ENCODE assay signal across 37 cellular contexts in the genomic region with DNA sequence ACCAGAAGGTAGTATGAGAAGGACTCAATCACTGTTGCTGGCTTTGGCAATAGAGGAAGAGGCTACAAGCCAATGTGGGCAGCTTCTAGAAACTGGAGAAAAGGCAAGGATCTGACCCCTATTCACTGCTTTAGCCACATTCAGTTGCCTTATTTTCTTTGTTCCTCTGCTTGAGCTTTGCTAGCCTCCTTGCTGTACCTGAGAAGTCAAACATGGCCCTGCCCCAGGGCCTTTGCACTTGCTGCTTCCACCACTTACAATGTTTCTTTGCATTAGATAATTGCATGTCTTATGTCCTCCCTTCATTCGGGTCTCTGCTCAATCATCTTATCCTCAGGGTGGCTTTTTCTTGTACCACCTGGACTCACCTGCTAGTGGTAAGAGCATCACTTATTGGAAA. TPM values are rescaled to one million over a fixed set of nuclear protein-coding genes. Genes with fewer than 3 reads are reported as not detected.
"Had no signal": no experiment of that assay in that cellular context is flagged by ENCODE, and none has a peak within 500 bp of the region (broad histone marks: within the 10 kb centered on the region; RNA-seq: fewer than 3 reads in every experiment).

No MANE protein-coding gene starts in this region.

- H3K4me3 ChIP-seq: ascending aorta, cardiac muscle cell had no signal

- H3K27me3 ChIP-seq: ascending aorta, cardiac muscle cell had no signal

- H3K4me1 ChIP-seq: ascending aorta had no signal

- H3K4me1 Mint-ChIP-seq: activated CD4-positive, alpha-beta T cell treated with anti-CD3 and anti-CD28 coated beads for 36 hours; activated CD4-positive, alpha-beta T cell treated with anti-CD3 and anti-CD28 coated beads, Interleukin-2, amount 10 ng/mL, durations not matched to agents 7 days and 5 days; activated naive CD8-positive, alpha-beta T cell treated with anti-CD3 and anti-CD28 coated beads, Interleukin-2, amount 10 ng/mL, durations not matched to agents 7 days and 5 days; activated naive CD8-positive, alpha-beta T cell treated with anti-CD3 and anti-CD28 coated beads, Interleukin-2, amount 50 U/mL, for 24 hours; activated T-helper 17 cell treated with anti-CD3 and anti-CD28 coated beads, Interleukin-2, amount 50 U/mL, for 72 hours; brain; central memory CD8-positive, alpha-beta T cell had no signal

- H3K27ac Mint-ChIP-seq: activated CD4-positive, alpha-beta memory T cell treated with anti-CD3 and anti-CD28 coated beads for 36 hours; activated CD4-positive, alpha-beta T cell treated with anti-CD3 and anti-CD28 coated beads for 36 hours; activated CD4-positive, alpha-beta T cell treated with anti-CD3 and anti-CD28 coated beads, Interleukin-2, amount 10 ng/mL, durations not matched to agents 7 days and 5 days; activated CD8-positive, alpha-beta T cell treated with anti-CD3 and anti-CD28 coated beads for 36 hours; activated naive CD4-positive, alpha-beta T cell treated with anti-CD3 and anti-CD28 coated beads for 36 hours; activated naive CD4-positive, alpha-beta T cell treated with anti-CD3 and anti-CD28 coated beads, Interleukin-2, amount 50 U/mL, for 72 hours; activated naive CD8-positive, alpha-beta T cell treated with anti-CD3 and anti-CD28 coated beads, Interleukin-2, amount 10 ng/mL, durations not matched to agents 7 days and 5 days; activated naive CD8-positive, alpha-beta T cell treated with anti-CD3 and anti-CD28 coated beads, Interleukin-2, amount 50 U/mL, for 24 hours; activated T-cell treated with anti-CD3 and anti-CD28 coated beads, Interleukin-2, amount 50 U/mL, for 72 hours; activated T-helper 1 cell treated with anti-CD3 and anti-CD28 coated beads, Interleukin-12 subunit alpha, Interleukin-12 subunit beta, Interleukin-2, Interleukin-4 antibody, amounts not matched to agents 30 ng/mL and 10 ng/mL and 1 ng/mL, durations not matched to agents 14 hours and 24 hours and 36 hours; activated T-helper 17 cell treated with anti-CD3 and anti-CD28 coated beads, Interleukin-2, amount 50 U/mL, for 72 hours; brain; T-helper 1 cell treated with Interleukin-12 subunit alpha and Interleukin-12 subunit beta and Interleukin-4 antibody, amounts not matched to agents 30 μg/mL and 1 μg/mL, for 36 hours; T-helper 2 cell treated with Interferon-gamma antibody and Interleukin-4, amounts not matched to agents 5 μg/mL and 100 μg/mL, for 36 hours had no signal

- H3K4me3 Mint-ChIP-seq: activated CD4-positive, alpha-beta memory T cell treated with anti-CD3 and anti-CD28 coated beads for 36 hours; activated CD4-positive, alpha-beta T cell treated with anti-CD3 and anti-CD28 coated beads for 36 hours; activated CD4-positive, alpha-beta T cell treated with anti-CD3 and anti-CD28 coated beads, Interleukin-2, amount 10 ng/mL, durations not matched to agents 7 days and 5 days; activated CD8-positive, alpha-beta T cell treated with anti-CD3 and anti-CD28 coated beads for 36 hours; activated naive CD4-positive, alpha-beta T cell treated with anti-CD3 and anti-CD28 coated beads for 36 hours; activated naive CD8-positive, alpha-beta T cell treated with anti-CD3 and anti-CD28 coated beads, Interleukin-2, amount 10 ng/mL, durations not matched to agents 7 days and 5 days; activated naive CD8-positive, alpha-beta T cell treated with anti-CD3 and anti-CD28 coated beads, Interleukin-2, amount 50 U/mL, for 24 hours; activated T-cell treated with anti-CD3 and anti-CD28 coated beads, Interleukin-2, amount 50 U/mL, for 4 hours; activated T-cell treated with anti-CD3 and anti-CD28 coated beads, Interleukin-2, amount 50 U/mL, for 72 hours; activated T-helper 1 cell treated with anti-CD3 and anti-CD28 coated beads, Interleukin-12 subunit alpha, Interleukin-12 subunit beta, Interleukin-2, Interleukin-4 antibody, amounts not matched to agents 30 ng/mL and 10 ng/mL and 1 ng/mL, durations not matched to agents 14 hours and 24 hours and 36 hours; activated T-helper 17 cell treated with anti-CD3 and anti-CD28 coated beads, Interleukin-2, amount 50 U/mL, for 72 hours; brain; central memory CD8-positive, alpha-beta T cell; T-helper 1 cell treated with Interleukin-12 subunit alpha and Interleukin-12 subunit beta and Interleukin-4 antibody, amounts not matched to agents 30 μg/mL and 1 μg/mL, for 36 hours; T-helper 2 cell treated with Interferon-gamma antibody and Interleukin-4, amounts not matched to agents 5 μg/mL and 100 μg/mL, for 36 hours had no signal

- ATAC-seq: activated CD4-positive, alpha-beta T cell treated with anti-CD3 and anti-CD28 coated beads for 36 hours; activated CD4-positive, CD25-positive, alpha-beta regulatory T cell treated with anti-CD3 and anti-CD28 coated beads, Interleukin-2, amount 50 U/mL, for 24 hours; activated CD8-positive, alpha-beta T cell treated with anti-CD3 and anti-CD28 coated beads for 36 hours; activated naive CD4-positive, alpha-beta T cell treated with anti-CD3 and anti-CD28 coated beads, Interleukin-2, amount 50 U/mL, for 72 hours; activated naive CD8-positive, alpha-beta T cell treated with anti-CD3 and anti-CD28 coated beads, Interleukin-2, amount 50 U/mL, for 24 hours; activated T-cell treated with anti-CD3 and anti-CD28 coated beads, Interleukin-2, amount 50 U/mL, for 4 hours; activated T-cell treated with anti-CD3 and anti-CD28 coated beads, Interleukin-2, amount 50 U/mL, for 72 hours; activated T-helper 17 cell treated with anti-CD3 and anti-CD28 coated beads, Interleukin-2, amount 50 U/mL, for 72 hours had no signal

- H3K36me3 Mint-ChIP-seq: activated CD4-positive, alpha-beta memory T cell treated with anti-CD3 and anti-CD28 coated beads for 36 hours; activated naive CD4-positive, alpha-beta T cell treated with anti-CD3 and anti-CD28 coated beads, Interleukin-2, amount 50 U/mL, for 72 hours; activated naive CD8-positive, alpha-beta T cell treated with anti-CD3 and anti-CD28 coated beads, Interleukin-2, amount 10 ng/mL, durations not matched to agents 7 days and 5 days; brain had no signal

- FAIRE-seq: bronchial epithelial cell, TTC549 had no signal

- DNase-seq: activated CD4-positive, alpha-beta T cell treated with anti-CD3 and anti-CD28 coated beads for 1 hour; activated CD4-positive, CD25-positive, alpha-beta regulatory T cell; activated CD8-positive, alpha-beta memory T cell treated with anti-CD3 and anti-CD28 coated beads, Interleukin-2, amount 50 U/mL, for 4 hours; activated effector memory CD4-positive, alpha-beta T cell treated with anti-CD3 and anti-CD28 coated beads, Interleukin-2, amount 50 U/mL, for 16 hours; activated gamma-delta T cell treated with Interleukin-2 at 50 U/mL for 16 hours; activated naive CD4-positive, alpha-beta T cell; activated naive CD8-positive, alpha-beta T cell treated with anti-CD3 and anti-CD28 coated beads, Interleukin-2, amount 10 ng/mL, durations not matched to agents 7 days and 5 days; activated T-cell treated with anti-CD3 and anti-CD28 coated beads for 4 hours; activated T-cell treated with anti-CD3 and anti-CD28 coated beads, Interleukin-2, amount 50 U/mL, for 1 hour; activated T-cell treated with anti-CD3 and anti-CD28 coated beads, Interleukin-2, amount 50 U/mL, for 4 hours; amygdala; anterior cingulate cortex; caudate nucleus; cerebellar nuclear complex; T-helper 9 cell had no signal

- H3K27ac ChIP-seq: ascending aorta, cardiac muscle cell, VCaP had no signal

- H3K36me3 ChIP-seq: ascending aorta, cardiac muscle cell had no signal

- H3K9me3 Mint-ChIP-seq: activated CD4-positive, alpha-beta T cell treated with anti-CD3 and anti-CD28 coated beads, Interleukin-2, amount 10 ng/mL, durations not matched to agents 7 days and 5 days; activated CD8-positive, alpha-beta T cell treated with anti-CD3 and anti-CD28 coated beads for 36 hours; activated naive CD4-positive, alpha-beta T cell treated with anti-CD3 and anti-CD28 coated beads for 36 hours; activated naive CD4-positive, alpha-beta T cell treated with anti-CD3 and anti-CD28 coated beads, Interleukin-2, amount 50 U/mL, for 72 hours; activated naive CD8-positive, alpha-beta T cell treated with anti-CD3 and anti-CD28 coated beads, Interleukin-2, amount 10 ng/mL, durations not matched to agents 7 days and 5 days; activated naive CD8-positive, alpha-beta T cell treated with anti-CD3 and anti-CD28 coated beads, Interleukin-2, amount 50 U/mL, for 24 hours; activated T-cell treated with anti-CD3 and anti-CD28 coated beads, Interleukin-2, amount 50 U/mL, for 4 hours; activated T-cell treated with anti-CD3 and anti-CD28 coated beads, Interleukin-2, amount 50 U/mL, for 72 hours; activated T-helper 1 cell treated with anti-CD3 and anti-CD28 coated beads, Interleukin-12 subunit alpha, Interleukin-12 subunit beta, Interleukin-2, Interleukin-4 antibody, amounts not matched to agents 30 ng/mL and 10 ng/mL and 1 ng/mL, durations not matched to agents 14 hours and 24 hours and 36 hours; activated T-helper 17 cell treated with anti-CD3 and anti-CD28 coated beads, Interleukin-2, amount 50 U/mL, for 72 hours; central memory CD8-positive, alpha-beta T cell; T-helper 1 cell treated with Interleukin-12 subunit alpha and Interleukin-12 subunit beta and Interleukin-4 antibody, amounts not matched to agents 30 μg/mL and 1 μg/mL, for 36 hours; T-helper 2 cell treated with Interferon-gamma antibody and Interleukin-4, amounts not matched to agents 5 μg/mL and 100 μg/mL, for 36 hours had no signal

- H3K9me3 ChIP-seq: ascending aorta had no signal

RNA-seq across cellular contexts. Expression of gene HS3ST4, which starts 15.8 kb away (rescaled TPM):
- total RNA-seq: activated CD4-positive, alpha-beta memory T cell treated with anti-CD3 and anti-CD28 coated beads for 36 hours; activated CD4-positive, alpha-beta T cell treated with anti-CD3 and anti-CD28 coated beads for 36 hours; activated CD4-positive, alpha-beta T cell treated with anti-CD3 and anti-CD28 coated beads, Interleukin-2, amount 10 ng/mL, durations not matched to agents 7 days and 5 days; activated CD8-positive, alpha-beta memory T cell treated with anti-CD3 and anti-CD28 coated beads for 36 hours; activated CD8-positive, alpha-beta T cell treated with anti-CD3 and anti-CD28 coated beads for 36 hours; activated naive CD4-positive, alpha-beta T cell treated with anti-CD3 and anti-CD28 coated beads for 36 hours; activated naive CD4-positive, alpha-beta T cell treated with anti-CD3 and anti-CD28 coated beads, Interleukin-2, amount 50 U/mL, for 72 hours; activated naive CD8-positive, alpha-beta T cell treated with anti-CD3 and anti-CD28 coated beads, Interleukin-2, amount 10 ng/mL, durations not matched to agents 7 days and 5 days; activated T-cell treated with anti-CD3 and anti-CD28 coated beads, Interleukin-2, amount 50 U/mL, for 4 hours; activated T-cell treated with anti-CD3 and anti-CD28 coated beads, Interleukin-2, amount 50 U/mL, for 72 hours; activated T-helper 1 cell treated with anti-CD3 and anti-CD28 coated beads, Interleukin-12 subunit alpha, Interleukin-12 subunit beta, Interleukin-2, Interleukin-4 antibody, amounts not matched to agents 30 ng/mL and 10 ng/mL and 1 ng/mL, durations not matched to agents 14 hours and 24 hours and 36 hours; activated T-helper 17 cell treated with anti-CD3 and anti-CD28 coated beads, Interleukin-2, amount 50 U/mL, for 72 hours; ascending aorta; bronchial epithelial cell; chondrocyte had no signal
